In genomic region chr3:171165986-171166385, GRCh38 we compare ENCODE assay signal across 12 cellular contexts.
DNase-seq lines count a peak whose midpoint lies in the region; ATAC-seq and TF ChIP-seq lines count a peak whose summit lies in the region.
"Had no signal": no experiment of that assay in that cellular context is flagged by ENCODE, and none has a peak within 500 bp of the region (broad histone marks: within the 10 kb centered on the region; RNA-seq: fewer than 3 reads in every experiment).

No MANE protein-coding gene starts in this region.

- H3K79me2 ChIP-seq in H9 (ENCODE audit: insufficient read depth, low read length), result no peaks in the 10 kb centered on the region

- H3K27ac Mint-ChIP-seq in activated CD4-positive, alpha-beta T cell treated with anti-CD3 and anti-CD28 coated beads, Interleukin-2, amount 10 ng/mL, durations not matched to agents 24 days and 14 days, result peak overlapping the region; percentile 87
- peak overlapping the region in 2 of 3 experiments; percentile 17 to 80; a peak in 4 of 7 replicates for H3K27ac Mint-ChIP-seq in H9
- peak overlapping the region; percentile 80 for H3K27ac Mint-ChIP-seq in T-helper 2 cell treated with Interferon-gamma antibody and Interleukin-4, amounts not matched to agents 5 μg/mL and 100 μg/mL, for 36 hours
- peak overlapping the region; percentile 91 to 93 for H3K27ac Mint-ChIP-seq in natural killer cell treated with Interleukin-12 subunit alpha and Interleukin-12 subunit beta and Interleukin-15 and Interleukin-18, amount 100 ng/mL, for 72 hours

- peak; percentile 72 to 92 for ATAC-seq in natural killer cell treated with Interleukin-12 subunit alpha and Interleukin-12 subunit beta and Interleukin-15 and Interleukin-18, amount 100 ng/mL, for 72 hours
- ATAC-seq in sciatic nerve (no peak), lower lobe of right lung (no peak)
- ATAC-seq: A549 had no signal

- H2AFZ ChIP-seq in H9 (ENCODE audit: low read length), result no peak overlapping the region

- DNase-seq in activated CD4-positive, alpha-beta T cell treated with anti-CD3 and anti-CD28 coated beads, Interleukin-2, amount 10 ng/mL, durations not matched to agents 24 days and 14 days, result no peak
- no peak for DNase-seq in activated CD4-positive, alpha-beta T cell treated with anti-CD3 and anti-CD28 coated beads, Interleukin-2, amount 50 U/mL, for 4 hours
- DNase-seq in H9, result no peak
- DNase-seq in T-helper 2 cell treated with Interferon-gamma antibody and Interleukin-4, amounts not matched to agents 5 μg/mL and 100 μg/mL, for 36 hours (ENCODE audit: low spot score), result no peak
- no peak for DNase-seq in natural killer cell treated with Interleukin-12 subunit alpha and Interleukin-12 subunit beta and Interleukin-15 and Interleukin-18, amount 100 ng/mL, for 72 hours (ENCODE audit: low spot score)
- DNase-seq in KBM-7, result no peak
- no peak for DNase-seq in sciatic nerve (ENCODE audit: low spot score)
- DNase-seq in lower lobe of right lung, result no peak
- DNase-seq: GDM1, trophoblast cell had no signal

- peak overlapping the region; percentile 68 for H3K4me3 Mint-ChIP-seq in activated CD4-positive, alpha-beta T cell treated with anti-CD3 and anti-CD28 coated beads, Interleukin-2, amount 10 ng/mL, durations not matched to agents 24 days and 14 days
- H3K4me3 Mint-ChIP-seq in H9, result no peak overlapping the region
- H3K4me3 Mint-ChIP-seq in T-helper 2 cell treated with Interferon-gamma antibody and Interleukin-4, amounts not matched to agents 5 μg/mL and 100 μg/mL, for 36 hours, result peak overlapping the region; percentile 25
- H3K4me3 Mint-ChIP-seq in natural killer cell treated with Interleukin-12 subunit alpha and Interleukin-12 subunit beta and Interleukin-15 and Interleukin-18, amount 100 ng/mL, for 72 hours, result peak overlapping the region; percentile 84

- H3K27me3 Mint-ChIP-seq in activated CD4-positive, alpha-beta T cell treated with anti-CD3 and anti-CD28 coated beads, Interleukin-2, amount 10 ng/mL, durations not matched to agents 24 days and 14 days, result no peaks in the 10 kb centered on the region
- H3K27me3 Mint-ChIP-seq in H9 (ENCODE audit: low read depth), result no peaks in the 10 kb centered on the region
- H3K27me3 Mint-ChIP-seq in T-helper 2 cell treated with Interferon-gamma antibody and Interleukin-4, amounts not matched to agents 5 μg/mL and 100 μg/mL, for 36 hours (ENCODE audit: low read depth), result no peaks in the 10 kb centered on the region
- no peaks in the 10 kb centered on the region for H3K27me3 Mint-ChIP-seq in natural killer cell treated with Interleukin-12 subunit alpha and Interleukin-12 subunit beta and Interleukin-15 and Interleukin-18, amount 100 ng/mL, for 72 hours

- TF ChIP-seq CTCF in H9 (conservative IDR thresholded peaks at IDR 0.05) (no peak), lower lobe of right lung (IDR thresholded peaks at IDR 0.05) (no peak)

- H2BK120ac ChIP-seq in H9 (ENCODE audit: low read depth, low read length, poor library complexity, severe bottlenecking), result no peak overlapping the region

- H3K27ac ChIP-seq in H9 (ENCODE audit: insufficient read length, low read depth, low read length), result peak overlapping the region; percentile 5
- no peak overlapping the region for H3K27ac ChIP-seq in lower lobe of right lung
- H3K27ac ChIP-seq: KMS-11 had no signal

- H2BK20ac ChIP-seq in H9 (ENCODE audit: low read depth, low read length, poor library complexity, severe bottlenecking), result no peak overlapping the region

- peaks cover 18% of the 10 kb centered on the region for H3K4me1 Mint-ChIP-seq in activated CD4-positive, alpha-beta T cell treated with anti-CD3 and anti-CD28 coated beads, Interleukin-2, amount 10 ng/mL, durations not matched to agents 24 days and 14 days
- H3K4me1 Mint-ChIP-seq in H9, result peaks cover 15 to 19% of the 10 kb centered on the region in 2 experiments
- H3K4me1 Mint-ChIP-seq in T-helper 2 cell treated with Interferon-gamma antibody and Interleukin-4, amounts not matched to agents 5 μg/mL and 100 μg/mL, for 36 hours (ENCODE audit: low read depth), result peaks cover 14% of the 10 kb centered on the region
- peaks cover 23 to 27% of the 10 kb centered on the region in 2 donors for H3K4me1 Mint-ChIP-seq in natural killer cell treated with Interleukin-12 subunit alpha and Interleukin-12 subunit beta and Interleukin-15 and Interleukin-18, amount 100 ng/mL, for 72 hours (ENCODE audit: low read depth in 2 of 2)

- H3K36me3 ChIP-seq in lower lobe of right lung, result peaks cover 14% of the 10 kb centered on the region

- no peak overlapping the region for H3K4me3 ChIP-seq in lower lobe of right lung
- H3K4me3 ChIP-seq: A549 had no signal

- H3K4me1 ChIP-seq in H9 (ENCODE audit: insufficient read depth, low read length) (peaks cover 10% of the 10 kb centered on the region; the same call in 1 of the 2 replicates), lower lobe of right lung (no peaks in the 10 kb centered on the region)

- H4K91ac ChIP-seq in H9 (ENCODE audit: insufficient read length, low read depth, low read length), result no peak overlapping the region

- H3K56ac ChIP-seq in H9 (ENCODE audit: insufficient read length, low read depth, low read length), result no peak overlapping the region

- no peak overlapping the region for H3K9ac ChIP-seq in H9 (ENCODE audit: extremely low read depth, insufficient read length, low read length)
- H3K9ac ChIP-seq: KMS-11 had no signal

- no peak overlapping the region for H4K8ac ChIP-seq in H9 (replicated peaks; ENCODE audit: insufficient read length, low read depth, low read length)

- H4K5ac ChIP-seq in H9 (ENCODE audit: insufficient read length, low read depth, low read length), result no peak overlapping the region

- no peak overlapping the region for H3K4ac ChIP-seq in H9 (ENCODE audit: low read depth, low read length)

- no peak overlapping the region for H3T11ph ChIP-seq in H9 (ENCODE audit: low read length)

- H2BK12ac ChIP-seq in H9 (ENCODE audit: insufficient read length, low read depth, low read length), result no peak overlapping the region

- no CpG with 5 or more reads among the region's 1 CpG for WGBS in H9 (ENCODE audit: extremely low coverage, insufficient read length, low lambda C conversion rate)

- no peak overlapping the region for H3K14ac ChIP-seq in H9 (ENCODE audit: insufficient read depth, low read length)

- H3K18ac ChIP-seq in H9 (ENCODE audit: insufficient read length, low read depth, low read length), result no peak overlapping the region

- intact Hi-C loops in activated CD4-positive, alpha-beta T cell treated with anti-CD3 and anti-CD28 coated beads, Interleukin-2, amount 10 ng/mL, durations not matched to agents 24 days and 14 days (cut with micrococcal nuclease), result loop anchor here (2.0 to 5.0 kb wide), 3 partner anchors 23 to 326 kb away; partner anchors contain the start of gene TNIK
- intact Hi-C loops in sciatic nerve (cut with DNase I), result no loop called here
- intact Hi-C loops in lower lobe of right lung (cut with DNase I), result no loop called here

- H3K9me3 ChIP-seq in H9 (ENCODE audit: control insufficient read depth, low read depth, low read length), result no peaks in the 10 kb centered on the region
- H3K9me3 ChIP-seq in lower lobe of right lung, result peaks cover 5% of the 10 kb centered on the region

- H3K27me3 ChIP-seq in H9 (ENCODE audit: insufficient read depth, low read length), result no peaks in the 10 kb centered on the region
- no peaks in the 10 kb centered on the region for H3K27me3 ChIP-seq in lower lobe of right lung (ENCODE audit: low read depth)

- H3K4me2 ChIP-seq in H9 (ENCODE audit: insufficient read depth, insufficient read length, low read length), result no peak overlapping the region
- H3K4me2 ChIP-seq: A549, KMS-11 had no signal

- H4K20me1 ChIP-seq in H9 (ENCODE audit: control insufficient read depth, insufficient read depth, insufficient read length), result no peaks in the 10 kb centered on the region

- peaks cover 59% of the 10 kb centered on the region for H3K36me3 Mint-ChIP-seq in activated CD4-positive, alpha-beta T cell treated with anti-CD3 and anti-CD28 coated beads, Interleukin-2, amount 10 ng/mL, durations not matched to agents 24 days and 14 days (ENCODE audit: low read depth)
- peaks cover 8 to 27% (median 15%) of the 10 kb centered on the region in 3 experiments for H3K36me3 Mint-ChIP-seq in H9 (ENCODE audit: insufficient read depth in 1 of 3, low read depth in 3 of 3)
- peaks cover 64% of the 10 kb centered on the region for H3K36me3 Mint-ChIP-seq in T-helper 2 cell treated with Interferon-gamma antibody and Interleukin-4, amounts not matched to agents 5 μg/mL and 100 μg/mL, for 36 hours (ENCODE audit: low read depth)
- peaks cover 27% of the 10 kb centered on the region for H3K36me3 Mint-ChIP-seq in natural killer cell treated with Interleukin-12 subunit alpha and Interleukin-12 subunit beta and Interleukin-15 and Interleukin-18, amount 100 ng/mL, for 72 hours

- no peak overlapping the region for H3K23ac ChIP-seq in H9 (ENCODE audit: insufficient read length, low read depth, low read length)

- in situ Hi-C loops in KBM-7 (cut with MboI; ENCODE audit: low pct_unique_long_range_greater_than_20kb, low sequenced_read_pairs), result loop anchor here (25.0 kb wide), 1 partner anchor 396 kb away; no protein-coding TSS in a partner anchor

- no peaks in the 10 kb centered on the region for H3K79me1 ChIP-seq in H9 (ENCODE audit: insufficient read depth, low read depth, low read length, poor library complexity, severe bottlenecking)

- peaks cover 12% of the 10 kb centered on the region for H3K9me3 Mint-ChIP-seq in activated CD4-positive, alpha-beta T cell treated with anti-CD3 and anti-CD28 coated beads, Interleukin-2, amount 10 ng/mL, durations not matched to agents 24 days and 14 days
- H3K9me3 Mint-ChIP-seq in H9, result peaks cover 6 to 8% of the 10 kb centered on the region in 2 experiments; a peak in 4 of 5 replicates
- peaks cover 19% of the 10 kb centered on the region for H3K9me3 Mint-ChIP-seq in T-helper 2 cell treated with Interferon-gamma antibody and Interleukin-4, amounts not matched to agents 5 μg/mL and 100 μg/mL, for 36 hours
- H3K9me3 Mint-ChIP-seq in natural killer cell treated with Interleukin-12 subunit alpha and Interleukin-12 subunit beta and Interleukin-15 and Interleukin-18, amount 100 ng/mL, for 72 hours, result peaks cover 4% of the 10 kb centered on the region

- H2AK5ac ChIP-seq in H9 (ENCODE audit: insufficient read length, low read length), result no peak overlapping the region

- no peak overlapping the region for H2BK5ac ChIP-seq in H9 (ENCODE audit: insufficient read length, low read length)

- H3K23me2 ChIP-seq in H9 (ENCODE audit: insufficient read length, low read depth, low read length, poor library complexity, severe bottlenecking), result no peaks in the 10 kb centered on the region

- H2BK15ac ChIP-seq in H9 (ENCODE audit: low read depth, low read length), result no peak overlapping the region

Comparison
In these comparisons a context has a peak if more than half of its experiments do, and no peak if none do; other contexts are left out.
1. H3K4me3 Mint-ChIP-seq: peak in activated CD4-positive, alpha-beta T cell treated with anti-CD3 and anti-CD28 coated beads, Interleukin-2, amount 10 ng/mL, durations not matched to agents 24 days and 14 days (single experiment), T-helper 2 cell treated with Interferon-gamma antibody and Interleukin-4, amounts not matched to agents 5 μg/mL and 100 μg/mL, for 36 hours (single experiment) and natural killer cell treated with Interleukin-12 subunit alpha and Interleukin-12 subunit beta and Interleukin-15 and Interleukin-18, amount 100 ng/mL, for 72 hours (single experiment); none in H9 (0 of 2).
2. ATAC-seq: peak in natural killer cell treated with Interleukin-12 subunit alpha and Interleukin-12 subunit beta and Interleukin-15 and Interleukin-18, amount 100 ng/mL, for 72 hours (2 of 2); none in sciatic nerve (single experiment) and lower lobe of right lung (0 of 2).
3. Peak in every context shown above with its lines, with median percentiles within 50 percentile points of each other: H3K27ac Mint-ChIP-seq.